ENCODE assay signal across 26 cellular contexts in the genomic region with DNA sequence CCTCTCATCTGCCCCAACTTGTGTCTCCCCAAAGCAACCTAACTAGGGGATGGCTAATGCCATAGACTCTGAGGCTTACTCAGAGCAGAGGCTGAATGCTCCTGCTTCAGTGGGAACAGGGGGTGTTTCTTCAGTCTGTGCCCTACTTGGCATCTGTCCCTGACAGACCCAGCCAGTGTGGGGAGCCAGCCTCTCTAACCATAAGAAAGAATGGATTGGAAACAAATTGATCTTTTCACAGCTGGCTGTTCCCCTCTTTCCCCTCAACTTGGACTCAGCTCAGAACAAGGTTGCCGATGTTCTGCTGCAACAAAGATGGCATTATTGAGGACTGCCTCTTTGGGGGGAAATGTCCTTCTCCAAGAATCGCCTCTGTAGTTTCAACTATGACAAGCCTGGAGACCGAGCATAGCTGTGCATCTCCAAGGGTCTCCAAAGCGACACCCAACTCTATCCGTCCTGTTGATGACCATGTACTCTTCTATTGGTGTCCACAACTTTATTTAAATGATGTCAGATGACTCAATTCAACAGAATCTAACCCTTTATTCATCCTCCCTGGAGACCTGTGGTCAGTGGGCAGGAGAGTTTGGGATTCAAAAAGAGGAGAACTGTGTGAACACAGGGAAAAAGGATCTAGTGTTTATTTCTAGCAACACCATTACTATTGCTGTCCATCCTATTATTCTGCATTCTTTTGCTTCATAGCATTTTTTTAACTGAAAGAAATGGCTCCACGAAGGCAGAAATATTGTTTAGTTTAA. TPM values are rescaled to one million over a fixed set of nuclear protein-coding genes. Genes with fewer than 3 reads are reported as not detected.
A peak's percentile ranks its signal among the peaks of the same experiment; 100 is the strongest.
DNase-seq lines count a peak whose midpoint lies in the region; ATAC-seq and TF ChIP-seq lines count a peak whose summit lies in the region.
"Had no signal": no experiment of that assay in that cellular context is flagged by ENCODE, and none has a peak within 500 bp of the region (broad histone marks: within the 10 kb centered on the region; RNA-seq: fewer than 3 reads in every experiment).

No MANE protein-coding gene starts in this region.

- H3K36me3 Mint-ChIP-seq in activated naive CD4-positive, alpha-beta T cell treated with anti-CD3 and anti-CD28 coated beads for 36 hours (ENCODE audit: low read depth) = no peaks in the 10 kb centered on the region
- H3K36me3 Mint-ChIP-seq: activated naive CD4-positive, alpha-beta T cell treated with anti-CD3 and anti-CD28 coated beads, Interleukin-2, amount 50 U/mL, for 72 hours; brain; CD8-positive, alpha-beta T cell; naive thymus-derived CD8-positive, alpha-beta T cell; stimulated activated memory B cell treated with anti-CD40 and anti-IgM and Interleukin-4, amounts not matched to agents 10 μg/mL and 1 μg/mL and 100 μg/mL, for 72 hours had no signal

- no peak overlapping the region for H3K4me3 Mint-ChIP-seq in activated naive CD4-positive, alpha-beta T cell treated with anti-CD3 and anti-CD28 coated beads for 36 hours
- H3K4me3 Mint-ChIP-seq: CD8-positive, alpha-beta T cell; naive thymus-derived CD8-positive, alpha-beta T cell; stimulated activated memory B cell treated with anti-CD40 and anti-IgM and Interleukin-4, amounts not matched to agents 10 μg/mL and 1 μg/mL and 100 μg/mL, for 72 hours had no signal

- CTCF ChIA-PET in activated naive CD4-positive, alpha-beta T cell treated with anti-CD3 and anti-CD28 coated beads for 36 hours (lab: Charles Lee) = no interaction called here

- DNase-seq in AG10803 (ENCODE audit: low read depth) = peak; percentile 64
- DNase-seq in EH (ENCODE audit: low read depth) = peak; percentile 44
- peak in 7 of 10 donors; percentile 3 to 53 (median 46) for DNase-seq in dorsolateral prefrontal cortex
- DNase-seq in myocyte (ENCODE audit: low read depth) = peak; percentile 65
- no peak for DNase-seq in breast epithelium (ENCODE audit: low spot score in 2 of 2)
- no peak for DNase-seq in activated naive CD4-positive, alpha-beta T cell treated with anti-CD3 and anti-CD28 coated beads for 36 hours
- DNase-seq in NCI-H2081 treated with DMSO at 0.1 percent for 48 hours (lab: John Stamatoyannopoulos, UW) = no peak
- DNase-seq: activated CD8-positive, alpha-beta memory T cell treated with anti-CD3 and anti-CD28 coated beads for 24 hours; activated T-cell treated with anti-CD3 and anti-CD28 coated beads, Interleukin-2, amount 50 U/mL, for 48 hours; CD8-positive, alpha-beta T cell; cortex of kidney; foreskin melanocyte; mammary epithelial cell; naive thymus-derived CD8-positive, alpha-beta T cell; NCI-H187 treated with DMSO at 0.1 percent for 48 hours; NCI-H2227 treated with DMSO at 0.1 percent for 48 hours; pancreas; PC-3; stimulated activated CD4-positive, alpha-beta T cell treated with anti-CD3 and anti-CD28 coated beads, Interleukin-1b, Interleukin-23, amount 100 ng/mL, for 48 hours; trophoblast cell; WERI-Rb-1 had no signal

- intact Hi-C loops in dorsolateral prefrontal cortex (cut with DNase I) (no loop called here), breast epithelium (cut with DNase I; ENCODE audit: low total_unique reads) (no loop called here)
- intact Hi-C loops in activated naive CD4-positive, alpha-beta T cell treated with anti-CD3 and anti-CD28 coated beads for 36 hours (cut with micrococcal nuclease) = no loop called here

- H3K36me3 ChIP-seq in breast epithelium = no peaks in the 10 kb centered on the region
- H3K36me3 ChIP-seq: HAP-1, pancreas, WERI-Rb-1 had no signal

- H3K27ac Mint-ChIP-seq in activated naive CD4-positive, alpha-beta T cell treated with anti-CD3 and anti-CD28 coated beads for 36 hours = no peak overlapping the region
- H3K27ac Mint-ChIP-seq: activated naive CD4-positive, alpha-beta T cell treated with anti-CD3 and anti-CD28 coated beads, Interleukin-2, amount 50 U/mL, for 72 hours; CD8-positive, alpha-beta T cell; naive thymus-derived CD8-positive, alpha-beta T cell; stimulated activated memory B cell treated with anti-CD40 and anti-IgM and Interleukin-4, amounts not matched to agents 10 μg/mL and 1 μg/mL and 100 μg/mL, for 72 hours had no signal

- no peak for TF ChIP-seq CTCF in AG10803 (conservative IDR thresholded peaks at IDR 0.05; ENCODE audit: low read length)
- TF ChIP-seq CTCF in dorsolateral prefrontal cortex (IDR thresholded peaks at IDR 0.05 in 54 of 56, conservative IDR thresholded peaks at IDR 0.05 in 2 of 56; ENCODE audit: low read depth in 1 of 56, partially characterized antibody in 56 of 56) = peak in 1 of 56 donors; percentile 7
- TF ChIP-seq CTCF in breast epithelium (IDR thresholded peaks at IDR 0.05) = no peak

- no peak for TF ChIP-seq POLR2A in breast epithelium (IDR thresholded peaks at IDR 0.05)

- H3K27me3 ChIP-seq in dorsolateral prefrontal cortex = peaks cover 0 to 5% (median 0%) of the 10 kb centered on the region in 45 donors
- H3K27me3 ChIP-seq in breast epithelium = no peaks in the 10 kb centered on the region
- H3K27me3 ChIP-seq: pancreas had no signal

- H3K9me3 ChIP-seq in breast epithelium = no peaks in the 10 kb centered on the region
- H3K9me3 ChIP-seq: HAP-1, pancreas had no signal

- H3K27me3 Mint-ChIP-seq in activated naive CD4-positive, alpha-beta T cell treated with anti-CD3 and anti-CD28 coated beads for 36 hours (ENCODE audit: low read depth) = peaks cover 30% of the 10 kb centered on the region

- H3K4me1 ChIP-seq in breast epithelium = no peaks in the 10 kb centered on the region
- H3K4me1 ChIP-seq: HAP-1, pancreas had no signal

- H3K4me3 ChIP-seq in AG10803 (ENCODE audit: low read length) (no peak overlapping the region), dorsolateral prefrontal cortex (peak overlapping the region in 2 of 59 donors; percentile 10 to 22), breast epithelium (no peak overlapping the region)
- H3K4me3 ChIP-seq: HAP-1, pancreas had no signal

- H3K9me3 Mint-ChIP-seq in activated naive CD4-positive, alpha-beta T cell treated with anti-CD3 and anti-CD28 coated beads for 36 hours = no peaks in the 10 kb centered on the region
- H3K9me3 Mint-ChIP-seq: activated naive CD4-positive, alpha-beta T cell treated with anti-CD3 and anti-CD28 coated beads, Interleukin-2, amount 50 U/mL, for 72 hours; CD8-positive, alpha-beta T cell; stimulated activated memory B cell treated with anti-CD40 and anti-IgM and Interleukin-4, amounts not matched to agents 10 μg/mL and 1 μg/mL and 100 μg/mL, for 72 hours had no signal

- no peak for ATAC-seq in GM19351 (IDR thresholded peaks at IDR 0.05; ENCODE audit: unreplicated experiment)
- ATAC-seq: CD8-positive, alpha-beta T cell; naive thymus-derived CD8-positive, alpha-beta T cell; pancreas; PC-3; stimulated activated memory B cell treated with anti-CD40 and anti-IgM and Interleukin-4, amounts not matched to agents 10 μg/mL and 1 μg/mL and 100 μg/mL, for 72 hours had no signal

- no peaks in the 10 kb centered on the region for H3K4me1 Mint-ChIP-seq in activated naive CD4-positive, alpha-beta T cell treated with anti-CD3 and anti-CD28 coated beads for 36 hours (ENCODE audit: low read depth)
- H3K4me1 Mint-ChIP-seq: stimulated activated memory B cell treated with anti-CD40 and anti-IgM and Interleukin-4, amounts not matched to agents 10 μg/mL and 1 μg/mL and 100 μg/mL, for 72 hours had no signal

- H3K27ac ChIP-seq in dorsolateral prefrontal cortex (peak overlapping the region in 1 of 59 donors; percentile 36), breast epithelium (no peak overlapping the region)
- H3K27ac ChIP-seq: pancreas, WERI-Rb-1 had no signal

RNA-seq across cellular contexts. Expression of gene TNC, which starts 24.7 kb away (rescaled TPM):
- total RNA-seq in dorsolateral prefrontal cortex (10 to 100 TPM in 67 of 120 experiments, 1 to 10 TPM in 53; 1.8 to 52.1 (median 11.5) TPM), myocyte (2.0 and 6.0 TPM in 2 replicates), breast epithelium (10 to 100 TPM in 2 of 3 donors, 1 to 10 TPM in 1; 2.4 to 58.0 (median 44.6) TPM)
- polyA plus RNA-seq in myocyte (2012) = 60.3 TPM
- under 1 TPM; 0.05 to 0.12 TPM for total RNA-seq in activated naive CD4-positive, alpha-beta T cell treated with anti-CD3 and anti-CD28 coated beads for 36 hours
- total RNA-seq: activated naive CD4-positive, alpha-beta T cell treated with anti-CD3 and anti-CD28 coated beads, Interleukin-2, amount 50 U/mL, for 72 hours; CD8-positive, alpha-beta T cell; naive thymus-derived CD8-positive, alpha-beta T cell had no signal
- polyA plus RNA-seq: naive thymus-derived CD8-positive, alpha-beta T cell had no signal

Comparison
In these comparisons a context has a peak if more than half of its experiments do, and no peak if none do; other contexts are left out.
1. DNase-seq: peak in AG10803 (single experiment), EH (single experiment), dorsolateral prefrontal cortex (7 of 10) and myocyte (single experiment); none in breast epithelium (0 of 2), activated naive CD4-positive, alpha-beta T cell treated with anti-CD3 and anti-CD28 coated beads for 36 hours (single experiment) and NCI-H2081 treated with DMSO at 0.1 percent for 48 hours (single experiment).